16 cellular contexts compared by ENCODE assay signal in the genomic region with DNA sequence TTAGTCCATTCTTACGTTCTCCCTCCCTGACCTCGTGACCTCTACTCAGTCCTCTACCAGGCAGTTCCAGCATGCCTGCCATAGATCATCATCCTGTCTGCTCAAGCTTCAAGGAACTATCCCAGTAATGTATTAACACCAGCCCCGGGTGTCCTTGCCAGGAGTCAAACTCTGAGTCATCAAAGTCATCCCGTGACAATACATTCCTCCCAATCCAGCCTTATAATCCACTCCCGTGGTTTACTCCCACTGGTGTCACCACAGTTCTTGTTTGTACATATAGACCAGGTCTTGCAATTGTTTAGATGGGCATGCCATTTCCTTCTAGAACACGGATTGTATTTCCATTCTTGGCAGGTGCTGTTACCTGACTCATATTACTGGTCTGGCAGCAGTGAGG.
A peak's percentile ranks its signal among the peaks of the same experiment; 100 is the strongest.
DNase-seq lines count a peak whose midpoint lies in the region; ATAC-seq and TF ChIP-seq lines count a peak whose summit lies in the region.
"Had no signal": no experiment of that assay in that cellular context is flagged by ENCODE, and none has a peak within 500 bp of the region (broad histone marks: within the 10 kb centered on the region; RNA-seq: fewer than 3 reads in every experiment).

No MANE protein-coding gene starts in this region.

- H3K36me3 ChIP-seq in GM23248 (ENCODE audit: low read depth) (no peaks in the 10 kb centered on the region), fibroblast of lung (ENCODE audit: control insufficient read depth, insufficient read depth, low read length) (no peaks in the 10 kb centered on the region), psoas muscle (ENCODE audit: insufficient read depth in 1 of 2, low read depth in 1 of 2) (no peaks in the 10 kb centered on the region), sigmoid colon (no peaks in the 10 kb centered on the region)
- H3K36me3 ChIP-seq: suprapubic skin had no signal

- in situ Hi-C loops in GM23248 (cut with MboI): no loop called here

- WGBS in GM23248 (ENCODE audit: low coverage in 1 of 2, low lambda C conversion rate in 2 of 2, missing lambda C conversion rate in 2 of 2), 2 experiments: 14 to 19% methylated on average over 4 to 6 of the region's 6 CpGs
- 19 to 31% (median 28%) methylated on average over 6 of the region's 6 CpGs for WGBS in psoas muscle, 3 donors
- WGBS in sigmoid colon, 2 donors: 26 to 66% methylated on average over 6 of the region's 6 CpGs

- H4K20me1 ChIP-seq in GM23248 (ENCODE audit: insufficient read depth): no peaks in the 10 kb centered on the region
- H4K20me1 ChIP-seq in fibroblast of lung (ENCODE audit: control insufficient read depth, extremely low read depth, insufficient read depth, low read length): no peaks in the 10 kb centered on the region

- H3K4me3 ChIP-seq in GM23248: no peak overlapping the region
- H3K4me3 ChIP-seq in fibroblast of lung (replicated peaks in 1 of 4; ENCODE audit: control extremely low read depth in 1 of 4, insufficient read depth in 1 of 4, low read depth in 3 of 4, low read length in 4 of 4): no peak overlapping the region
- no peak overlapping the region for H3K4me3 ChIP-seq in psoas muscle
- H3K4me3 ChIP-seq in sigmoid colon: no peak overlapping the region
- H3K4me3 ChIP-seq: dorsolateral prefrontal cortex, suprapubic skin had no signal

- H3F3A ChIP-seq in GM23248 (ENCODE audit: insufficient read depth): no peaks in the 10 kb centered on the region

- H2AFZ ChIP-seq in GM23248: no peak overlapping the region
- H2AFZ ChIP-seq in fibroblast of lung (ENCODE audit: low read length): no peak overlapping the region

- ATAC-seq in psoas muscle: peak; percentile 60 to 86 (median 74)
- no peak for ATAC-seq in GM21786 (IDR thresholded peaks at IDR 0.05; ENCODE audit: unreplicated experiment)
- ATAC-seq: activated CD8-positive, alpha-beta memory T cell treated with anti-CD3 and anti-CD28 coated beads, Interleukin-2, amount 10 ng/mL, durations not matched to agents 7 days and 5 days; activated naive CD4-positive, alpha-beta T cell treated with anti-CD3 and anti-CD28 coated beads, Interleukin-2, amount 50 U/mL, for 72 hours had no signal

- no peak for TF ChIP-seq EP300 in sigmoid colon (IDR thresholded peaks at IDR 0.05)

- no peaks in the 10 kb centered on the region for H3K9me2 ChIP-seq in GM23248 (ENCODE audit: insufficient read depth)

- no peak overlapping the region for H3K27ac ChIP-seq in GM23248
- no peak overlapping the region for H3K27ac ChIP-seq in fibroblast of lung (ENCODE audit: insufficient read depth, low read length)
- no peak overlapping the region for H3K27ac ChIP-seq in psoas muscle
- no peak overlapping the region for H3K27ac ChIP-seq in sigmoid colon
- H3K27ac ChIP-seq: dorsolateral prefrontal cortex, suprapubic skin had no signal

- no peak overlapping the region for H3K9ac ChIP-seq in GM23248
- no peak overlapping the region for H3K9ac ChIP-seq in fibroblast of lung (ENCODE audit: insufficient read depth, low read length)

- TF ChIP-seq CTCF in fibroblast of lung (conservative IDR thresholded peaks at IDR 0.05 in 1 of 2, IDR thresholded peaks at IDR 0.05 in 1 of 2; ENCODE audit: low read depth in 1 of 2, low read length in 2 of 2) (no peak), psoas muscle (IDR thresholded peaks at IDR 0.05) (no peak), sigmoid colon (IDR thresholded peaks at IDR 0.05) (no peak)

- TF ChIP-seq POLR2A in sigmoid colon (IDR thresholded peaks at IDR 0.05): no peak
- no peak for TF ChIP-seq POLR2A in erythroblast (IDR thresholded peaks at IDR 0.05; ENCODE audit: low read length)

- H3K9me3 ChIP-seq in GM23248 (ENCODE audit: low read depth) (no peaks in the 10 kb centered on the region), fibroblast of lung (ENCODE audit: control insufficient read depth, insufficient read depth, low read depth, low read length) (no peaks in the 10 kb centered on the region), psoas muscle (no peaks in the 10 kb centered on the region), sigmoid colon (no peaks in the 10 kb centered on the region)
- H3K9me3 ChIP-seq: suprapubic skin had no signal

- peak; percentile 50 for DNase-seq in GM23248
- DNase-seq in RKO (ENCODE audit: low spot score): peak; percentile 13
- peak; percentile 17 to 60 for DNase-seq in fibroblast of lung (ENCODE audit: low read depth in 2 of 2)
- no peak for DNase-seq in psoas muscle
- DNase-seq in sigmoid colon: no peak
- DNase-seq in erythroblast (lab: John Stamatoyannopoulos, UW): no peak
- DNase-seq in stimulated activated CD4-positive, alpha-beta T cell treated with anti-CD3 and anti-CD28 coated beads, Interleukin-2, amount 100 ng/mL, for 48 hours: no peak
- DNase-seq: activated CD8-positive, alpha-beta memory T cell treated with anti-CD3 and anti-CD28 coated beads, Interleukin-2, amount 10 ng/mL, durations not matched to agents 7 days and 5 days; dorsolateral prefrontal cortex; hippocampal formation; KG1; NCI-H2107; RPMI8226 had no signal

- H3K27me3 ChIP-seq in GM23248 (replicated peaks; ENCODE audit: insufficient read depth): no peaks in the 10 kb centered on the region
- no peaks in the 10 kb centered on the region for H3K27me3 ChIP-seq in fibroblast of lung (ENCODE audit: control insufficient read depth, insufficient read depth, low read length)
- peaks cover 0 to 5% (median 0%) of the 10 kb centered on the region in 3 donors for H3K27me3 ChIP-seq in psoas muscle (ENCODE audit: insufficient read depth in 3 of 3, low read length in 2 of 3)
- no peaks in the 10 kb centered on the region for H3K27me3 ChIP-seq in sigmoid colon
- H3K27me3 ChIP-seq: suprapubic skin had no signal

- H3K4me1 ChIP-seq in GM23248 (ENCODE audit: insufficient read depth): no peaks in the 10 kb centered on the region
- no peaks in the 10 kb centered on the region for H3K4me1 ChIP-seq in fibroblast of lung (ENCODE audit: control insufficient read depth, extremely low read depth, insufficient read depth, low read length)
- H3K4me1 ChIP-seq in psoas muscle: no peaks in the 10 kb centered on the region
- no peaks in the 10 kb centered on the region for H3K4me1 ChIP-seq in sigmoid colon
- H3K4me1 ChIP-seq: suprapubic skin had no signal

- intact Hi-C loops in psoas muscle (cut with DNase I) (no loop called here), sigmoid colon (cut with DNase I) (no loop called here)

- H3K79me2 ChIP-seq in GM23248 (ENCODE audit: insufficient read depth) (no peaks in the 10 kb centered on the region), fibroblast of lung (ENCODE audit: control insufficient read depth, insufficient read depth, low read length) (no peaks in the 10 kb centered on the region)

- no peak overlapping the region for H3K4me2 ChIP-seq in GM23248 (ENCODE audit: unreplicated experiment)
- no peak overlapping the region for H3K4me2 ChIP-seq in fibroblast of lung (ENCODE audit: extremely low read depth, insufficient read depth, low read length)

Comparison
In these comparisons a context has a peak if more than half of its experiments do, and no peak if none do; other contexts are left out.
1. DNase-seq: peak in GM23248 (single experiment), RKO (single experiment) and fibroblast of lung (2 of 2); none in psoas muscle (0 of 2), sigmoid colon (single experiment), erythroblast (0 of 2) and stimulated activated CD4-positive, alpha-beta T cell treated with anti-CD3 and anti-CD28 coated beads, Interleukin-2, amount 100 ng/mL, for 48 hours (0 of 2).